1 cellular context compared by ENCODE assay signal in genomic region chr18:79424880-79425572, GRCh38.
TF ChIP-seq lines count a peak whose summit lies in the region.

No MANE protein-coding gene starts in this region.

TF ChIP-seq in SK-N-SH, 30 proteins besides CTCF, POLR2A, EP300 and RAD21 (continued from another document):
- TF ChIP-seq REST (IDR thresholded peaks at IDR 0.05; ENCODE audit: low read depth, low read length) (no peak), TAF1 (IDR thresholded peaks at IDR 0.05; ENCODE audit: borderline replicate concordance, low read depth, low read length) (no peak), YY1 (IDR thresholded peaks at IDR 0.05; ENCODE audit: low read depth) (no peak), TEAD4 (IDR thresholded peaks at IDR 0.05; ENCODE audit: borderline replicate concordance, insufficient read depth) (no peak), FOXJ3 (CRISPR knock-in tag; IDR thresholded peaks at IDR 0.05) (no peak), ZBTB33 (IDR thresholded peaks at IDR 0.05; ENCODE audit: borderline replicate concordance, low read depth) (no peak), FOSL2 (IDR thresholded peaks at IDR 0.05; ENCODE audit: borderline replicate concordance, low read depth) (no peak), USF1 (IDR thresholded peaks at IDR 0.05; ENCODE audit: borderline replicate concordance, low read depth) (no peak), ELF1 (IDR thresholded peaks at IDR 0.05) (no peak)
